16 cellular contexts compared by ENCODE assay signal in genomic region chr5:34672196-34672595, GRCh38. TPM values are rescaled to one million over a fixed set of nuclear protein-coding genes. Genes with fewer than 3 reads are reported as not detected.
A peak's percentile ranks its signal among the peaks of the same experiment; 100 is the strongest.
DNase-seq lines count a peak whose midpoint lies in the region; ATAC-seq, FAIRE-seq and TF ChIP-seq lines count a peak whose summit lies in the region.
"Had no signal": no experiment of that assay in that cellular context is flagged by ENCODE, and none has a peak within 500 bp of the region (broad histone marks: within the 10 kb centered on the region; RNA-seq: fewer than 3 reads in every experiment).

No MANE protein-coding gene starts in this region.

- peaks cover 45% of the 10 kb centered on the region for H3F3A ChIP-seq in GM23248 (ENCODE audit: insufficient read depth)

- FAIRE-seq in endothelial cell of umbilical vein (lab: Jason Lieb, UNC) = no peak

- dilution Hi-C loops in endothelial cell of umbilical vein (cut with MboI; ENCODE audit: extremely low pct_ligation_motif_present, low sequenced_read_pairs) = no loop called here

- H3K27ac Mint-ChIP-seq in activated CD8-positive, alpha-beta T cell treated with anti-CD3 and anti-CD28 coated beads, Interleukin-2, amount 10 ng/mL, durations not matched to agents 7 days and 5 days = no peak overlapping the region
- H3K27ac Mint-ChIP-seq: CD4-positive, alpha-beta T cell had no signal

- H4K20me1 ChIP-seq in GM23248 (ENCODE audit: insufficient read depth) (no peaks in the 10 kb centered on the region), endothelial cell of umbilical vein (replicated peaks; ENCODE audit: control insufficient read depth, extremely low read depth, insufficient read depth, low read length) (peaks cover 7% of the 10 kb centered on the region)

- H3K27me3 Mint-ChIP-seq in activated CD8-positive, alpha-beta T cell treated with anti-CD3 and anti-CD28 coated beads, Interleukin-2, amount 10 ng/mL, durations not matched to agents 7 days and 5 days (ENCODE audit: low read depth) = peaks cover 2% of the 10 kb centered on the region

- no TSS peak for BruUV-seq in endothelial cell of umbilical vein (replicated peaks; lab: Mats Ljungman, UMichigan)

- H3K4me3 ChIP-seq in GM23248 (no peak overlapping the region), RWPE2 (ENCODE audit: severe bottlenecking) (no peak overlapping the region), endothelial cell of umbilical vein (replicated peaks in 1 of 3; ENCODE audit: insufficient read depth in 1 of 3, low read depth in 1 of 3, low read length in 3 of 3) (no peak overlapping the region), thoracic aorta (no peak overlapping the region)

- H2AFZ ChIP-seq in GM23248 (no peak overlapping the region), endothelial cell of umbilical vein (ENCODE audit: low read depth, low read length) (no peak overlapping the region)

- POLR2A ChIA-PET in endothelial cell of umbilical vein (lab: Charles Lee) = interaction anchor here (1.0 kb wide), 1 partner anchor 14 kb away, joined by 3 read pairs; no protein-coding TSS in a partner anchor
- POLR2A ChIA-PET in activated CD8-positive, alpha-beta T cell treated with anti-CD3 and anti-CD28 coated beads, Interleukin-2, amount 10 ng/mL, durations not matched to agents 7 days and 5 days (lab: Charles Lee) = no interaction called here

- H3K27me3 ChIP-seq in GM23248 (replicated peaks; ENCODE audit: insufficient read depth) = no peaks in the 10 kb centered on the region
- no peaks in the 10 kb centered on the region for H3K27me3 ChIP-seq in RWPE2 (ENCODE audit: insufficient read depth, poor library complexity, severe bottlenecking)
- H3K27me3 ChIP-seq in endothelial cell of umbilical vein (ENCODE audit: control insufficient read depth in 2 of 2, insufficient read depth in 2 of 2, low read length in 2 of 2) = no peaks in the 10 kb centered on the region
- no peaks in the 10 kb centered on the region for H3K27me3 ChIP-seq in thoracic aorta (replicated peaks; ENCODE audit: insufficient read depth)

- 62 to 68% methylated on average over 1 of the region's 1 CpG for WGBS in GM23248 (ENCODE audit: low coverage in 1 of 2, low lambda C conversion rate in 2 of 2, missing lambda C conversion rate in 2 of 2), 2 experiments

- H3K36me3 Mint-ChIP-seq in activated CD8-positive, alpha-beta T cell treated with anti-CD3 and anti-CD28 coated beads, Interleukin-2, amount 10 ng/mL, durations not matched to agents 7 days and 5 days (ENCODE audit: low read depth) = no peaks in the 10 kb centered on the region

- intact Hi-C loops in endothelial cell of umbilical vein (cut with micrococcal nuclease) = loop anchor here (5.0 to 10.0 kb wide), 2 partner anchors 85 to 1187 kb away; no protein-coding TSS in a partner anchor

- H3K79me2 ChIP-seq in GM23248 (ENCODE audit: insufficient read depth) = peaks cover 97% of the 10 kb centered on the region
- peaks cover 100% of the 10 kb centered on the region for H3K79me2 ChIP-seq in endothelial cell of umbilical vein (ENCODE audit: control insufficient read depth, insufficient read depth, low read length)

- H3K27ac ChIP-seq in GM23248 (0 out of 2 replicates have a peak overlapping the region, but pooled peaks have one; percentile 94), RWPE2 (ENCODE audit: poor library complexity, severe bottlenecking) (peak overlapping the region; percentile 91), endothelial cell of umbilical vein (ENCODE audit: insufficient read depth, low read depth, low read length) (peak overlapping the region; percentile 66), thoracic aorta (peak overlapping the region; percentile 92 to 93)

- H3K36me3 ChIP-seq in GM23248 (ENCODE audit: low read depth) (peaks cover 24% of the 10 kb centered on the region), RWPE2 (ENCODE audit: low read depth) (peaks cover 16% of the 10 kb centered on the region), endothelial cell of umbilical vein (ENCODE audit: control insufficient read depth in 2 of 2, extremely low read depth in 1 of 2, insufficient read depth in 2 of 2, low read length in 2 of 2) (peaks cover 4% of the 10 kb centered on the region in 2 experiments), thoracic aorta (no peaks in the 10 kb centered on the region)

- H3K4me2 ChIP-seq in GM23248 (ENCODE audit: unreplicated experiment) (no peak overlapping the region), endothelial cell of umbilical vein (ENCODE audit: insufficient read depth, low read length) (peak overlapping the region; percentile 2)

- no peaks in the 10 kb centered on the region for H3K9me1 ChIP-seq in endothelial cell of umbilical vein (replicated peaks; ENCODE audit: control insufficient read depth, extremely low read depth, insufficient read depth, low read length)

- DNase-seq in GM23248 (no peak), RWPE2 (ENCODE audit: low spot score) (no peak), endothelial cell of umbilical vein (ENCODE audit: low read depth, low spot score) (no peak), thoracic aorta (ENCODE audit: low spot score) (no peak)
- no peak for DNase-seq in activated CD8-positive, alpha-beta T cell treated with anti-CD3 and anti-CD28 coated beads, Interleukin-2, amount 10 ng/mL, durations not matched to agents 7 days and 5 days
- DNase-seq: ACHN; AML-193; CD4-positive, alpha-beta T cell; HCEC 1CT; KBM-7; MV-4-11; NCI-H1930; NCI-H510A treated with DMSO at 0.1 percent for 48 hours; NCI-H82 had no signal

- H3K4me1 ChIP-seq in GM23248 (ENCODE audit: insufficient read depth) = peaks cover 45% of the 10 kb centered on the region
- H3K4me1 ChIP-seq in RWPE2 (ENCODE audit: insufficient read depth, poor library complexity, severe bottlenecking) = peaks cover 41% of the 10 kb centered on the region
- H3K4me1 ChIP-seq in endothelial cell of umbilical vein (ENCODE audit: control insufficient read depth, extremely low read depth, insufficient read depth, low read length) = peaks cover 59% of the 10 kb centered on the region
- peaks cover 31 to 76% of the 10 kb centered on the region in 2 donors for H3K4me1 ChIP-seq in thoracic aorta (ENCODE audit: control insufficient read depth in 1 of 2, low read depth in 2 of 2)

- no peak for TF ChIP-seq POLR2A in endothelial cell of umbilical vein (IDR thresholded peaks at IDR 0.05; ENCODE audit: low read depth, low read length)
- no peak for TF ChIP-seq POLR2A in GM18505 (IDR thresholded peaks at IDR 0.05; ENCODE audit: borderline replicate concordance, extremely low read depth, insufficient read depth, insufficient read length)

- no peak overlapping the region for H3K9ac ChIP-seq in GM23248
- no peak overlapping the region for H3K9ac ChIP-seq in endothelial cell of umbilical vein (replicated peaks; ENCODE audit: extremely low read depth, insufficient read depth, low read length)

- no peak for TF ChIP-seq CTCF in RWPE2 (IDR thresholded peaks at IDR 0.05; ENCODE audit: poor library complexity, severe bottlenecking)
- no peak for TF ChIP-seq CTCF in endothelial cell of umbilical vein (IDR thresholded peaks at IDR 0.05; ENCODE audit: extremely low read depth in 1 of 2, insufficient read depth in 1 of 2, low read depth in 1 of 2, low read length in 2 of 2)
- no peak for TF ChIP-seq CTCF in thoracic aorta (IDR thresholded peaks at IDR 0.05)

- CTCF ChIA-PET in endothelial cell of umbilical vein (lab: Charles Lee) = interaction anchor here (0.8 to 1.6 kb wide), 2 partner anchors 14 to 149 kb away, joined by 3 to 6 read pairs; no protein-coding TSS in a partner anchor
- CTCF ChIA-PET in activated CD8-positive, alpha-beta T cell treated with anti-CD3 and anti-CD28 coated beads, Interleukin-2, amount 10 ng/mL, durations not matched to agents 7 days and 5 days (lab: Charles Lee) = no interaction called here

- H3K4me3 Mint-ChIP-seq in activated CD8-positive, alpha-beta T cell treated with anti-CD3 and anti-CD28 coated beads, Interleukin-2, amount 10 ng/mL, durations not matched to agents 7 days and 5 days = no peak overlapping the region
- H3K4me3 Mint-ChIP-seq: CD4-positive, alpha-beta T cell had no signal

- in situ Hi-C loops in GM23248 (cut with MboI) = no loop called here

- ATAC-seq in RWPE2 (ENCODE audit: low read depth) (no peak), thoracic aorta (ENCODE audit: insufficient number of reproducible peaks, low FRiP score, low read depth) (no peak), GM18505 (IDR thresholded peaks at IDR 0.05; ENCODE audit: unreplicated experiment) (no peak), GM21576 (IDR thresholded peaks at IDR 0.05; ENCODE audit: unreplicated experiment) (no peak)
- ATAC-seq in activated CD8-positive, alpha-beta T cell treated with anti-CD3 and anti-CD28 coated beads, Interleukin-2, amount 10 ng/mL, durations not matched to agents 7 days and 5 days = no peak

- H3K9me2 ChIP-seq in GM23248 (ENCODE audit: insufficient read depth) = no peaks in the 10 kb centered on the region

- H3K4me1 Mint-ChIP-seq in activated CD8-positive, alpha-beta T cell treated with anti-CD3 and anti-CD28 coated beads, Interleukin-2, amount 10 ng/mL, durations not matched to agents 7 days and 5 days (ENCODE audit: low read depth) = no peaks in the 10 kb centered on the region

- H3K9me3 ChIP-seq in GM23248 (ENCODE audit: low read depth) = no peaks in the 10 kb centered on the region
- H3K9me3 ChIP-seq in RWPE2 (ENCODE audit: severe bottlenecking) = no peaks in the 10 kb centered on the region
- H3K9me3 ChIP-seq in endothelial cell of umbilical vein (replicated peaks; ENCODE audit: control insufficient read depth, insufficient read depth, low read length) = no peaks in the 10 kb centered on the region
- no peaks in the 10 kb centered on the region for H3K9me3 ChIP-seq in thoracic aorta

- no peaks in the 10 kb centered on the region for H3K9me3 Mint-ChIP-seq in activated CD8-positive, alpha-beta T cell treated with anti-CD3 and anti-CD28 coated beads, Interleukin-2, amount 10 ng/mL, durations not matched to agents 7 days and 5 days (ENCODE audit: insufficient read depth)
- H3K9me3 Mint-ChIP-seq: CD4-positive, alpha-beta T cell had no signal

TF ChIP-seq in endothelial cell of umbilical vein, 7 proteins besides CTCF, POLR2A, EP300 and RAD21 (continues in another document):
- TF ChIP-seq EZH2 (IDR thresholded peaks at IDR 0.05; ENCODE audit: borderline replicate concordance, low read depth, low read length, severe bottlenecking) (no peak), POLR2AphosphoS5 (IDR thresholded peaks at IDR 0.05; ENCODE audit: insufficient read depth, low read depth, low read length) (no peak)

RNA-seq across cellular contexts. Expression of gene RAI14, which starts 16.1 kb away (rescaled TPM):
- 120 and 124 TPM in 2 replicates for total RNA-seq in GM23248 (2014; rRNA removed; shearing (Covaris generic))
- polyA plus RNA-seq in GM23248 (2016; fragmentation: Nextera tagmentation; extraction: Ambion mirVana) = 113 and 116 TPM in 2 replicates
- 369 and 390 TPM in 2 replicates for total RNA-seq in endothelial cell of umbilical vein
- 113 and 114 TPM in 2 replicates for polyA plus RNA-seq in endothelial cell of umbilical vein
- polyA plus RNA-seq in endothelial cell of umbilical vein (2011; cell fraction: cytosol; rRNA removed) = 130 and 164 TPM in 2 replicates
- polyA plus RNA-seq in endothelial cell of umbilical vein (2011; cell fraction: nucleus; rRNA removed) = 204 and 223 TPM in 2 replicates
- 239 and 249 TPM in 2 replicates for polyA plus RNA-seq in endothelial cell of umbilical vein (2012)
- 582 and 866 TPM in 2 replicates for polyA minus RNA-seq in endothelial cell of umbilical vein
- polyA minus RNA-seq in endothelial cell of umbilical vein (2011; cell fraction: cytosol; rRNA and poly(A)+ RNA removed) = 2.6 TPM
- polyA minus RNA-seq in endothelial cell of umbilical vein (2011; cell fraction: nucleus; rRNA and poly(A)+ RNA removed) = 148 and 149 TPM in 2 replicates
- 10 to 100 TPM; 70.7 to 80.1 TPM for total RNA-seq in thoracic aorta
- not detected for total RNA-seq in activated CD8-positive, alpha-beta T cell treated with anti-CD3 and anti-CD28 coated beads, Interleukin-2, amount 10 ng/mL, durations not matched to agents 7 days and 5 days

Comparison
In these comparisons a context has a peak if more than half of its experiments do, and no peak if none do; other contexts are left out.
1. RNA of gene RAI14, which starts 16.1 kb away (total RNA-seq): 369 to 390 TPM in endothelial cell of umbilical vein, 120 to 124 TPM in GM23248 and 70.7 to 80.1 TPM in thoracic aorta; not detected in activated CD8-positive, alpha-beta T cell treated with anti-CD3 and anti-CD28 coated beads, Interleukin-2, amount 10 ng/mL, durations not matched to agents 7 days and 5 days; every median in the first group is over 10 times any median in the second.
2. Peak in every context shown above with its lines, with median percentiles within 50 percentile points of each other: H3K27ac ChIP-seq.